1 cellular context compared by ENCODE assay signal in the genomic region with DNA sequence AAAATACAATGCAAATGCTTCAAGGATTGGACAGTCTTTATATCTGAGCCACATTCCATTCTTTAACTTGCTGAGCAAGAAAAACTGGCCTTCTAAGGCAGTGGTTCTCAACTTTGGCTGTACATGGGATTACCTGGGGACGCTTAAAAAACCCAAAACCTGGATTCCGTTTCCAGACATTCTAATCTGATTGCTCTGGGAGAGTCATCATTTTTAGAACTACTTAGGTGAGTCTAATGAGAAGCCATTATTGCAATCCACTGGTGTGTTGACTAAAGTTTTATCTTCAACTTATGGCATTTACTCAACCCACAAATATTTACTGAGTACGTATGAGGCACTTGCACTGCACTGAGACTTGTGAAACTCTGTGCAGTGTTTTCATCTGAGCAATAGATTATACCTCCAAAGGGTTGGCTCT.
TF ChIP-seq lines count a peak whose summit lies in the region.

No MANE protein-coding gene starts in this region.

TF ChIP-seq in GM23338, 12 proteins besides CTCF, POLR2A, EP300 and RAD21 (continued from another document):
- TF ChIP-seq JUNB (IDR thresholded peaks at IDR 0.05; ENCODE audit: unreplicated experiment) (no peak), CREB1 (CRISPR knock-in tag; IDR thresholded peaks at IDR 0.05; ENCODE audit: low read depth) (no peak), ZNF331 (CRISPR knock-in tag; IDR thresholded peaks at IDR 0.05; ENCODE audit: low read depth) (no peak), EZH2 (IDR thresholded peaks at IDR 0.05; ENCODE audit: low read depth, unreplicated experiment) (no peak), NANOG (IDR thresholded peaks at IDR 0.05; ENCODE audit: borderline replicate concordance) (no peak)
- TF ChIP-seq, protein P1, sequence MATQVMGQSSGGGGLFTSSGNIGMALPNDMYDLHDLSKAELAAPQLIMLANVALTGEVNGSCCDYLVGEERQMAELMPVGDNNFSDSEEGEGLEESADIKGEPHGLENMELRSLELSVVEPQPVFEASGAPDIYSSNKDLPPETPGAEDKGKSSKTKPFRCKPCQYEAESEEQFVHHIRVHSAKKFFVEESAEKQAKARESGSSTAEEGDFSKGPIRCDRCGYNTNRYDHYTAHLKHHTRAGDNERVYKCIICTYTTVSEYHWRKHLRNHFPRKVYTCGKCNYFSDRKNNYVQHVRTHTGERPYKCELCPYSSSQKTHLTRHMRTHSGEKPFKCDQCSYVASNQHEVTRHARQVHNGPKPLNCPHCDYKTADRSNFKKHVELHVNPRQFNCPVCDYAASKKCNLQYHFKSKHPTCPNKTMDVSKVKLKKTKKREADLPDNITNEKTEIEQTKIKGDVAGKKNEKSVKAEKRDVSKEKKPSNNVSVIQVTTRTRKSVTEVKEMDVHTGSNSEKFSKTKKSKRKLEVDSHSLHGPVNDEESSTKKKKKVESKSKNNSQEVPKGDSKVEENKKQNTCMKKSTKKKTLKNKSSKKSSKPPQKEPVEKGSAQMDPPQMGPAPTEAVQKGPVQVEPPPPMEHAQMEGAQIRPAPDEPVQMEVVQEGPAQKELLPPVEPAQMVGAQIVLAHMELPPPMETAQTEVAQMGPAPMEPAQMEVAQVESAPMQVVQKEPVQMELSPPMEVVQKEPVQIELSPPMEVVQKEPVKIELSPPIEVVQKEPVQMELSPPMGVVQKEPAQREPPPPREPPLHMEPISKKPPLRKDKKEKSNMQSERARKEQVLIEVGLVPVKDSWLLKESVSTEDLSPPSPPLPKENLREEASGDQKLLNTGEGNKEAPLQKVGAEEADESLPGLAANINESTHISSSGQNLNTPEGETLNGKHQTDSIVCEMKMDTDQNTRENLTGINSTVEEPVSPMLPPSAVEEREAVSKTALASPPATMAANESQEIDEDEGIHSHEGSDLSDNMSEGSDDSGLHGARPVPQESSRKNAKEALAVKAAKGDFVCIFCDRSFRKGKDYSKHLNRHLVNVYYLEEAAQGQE (IDR thresholded peaks at IDR 0.05; ENCODE audit: unreplicated experiment): no peak
- TF ChIP-seq, protein P2, sequence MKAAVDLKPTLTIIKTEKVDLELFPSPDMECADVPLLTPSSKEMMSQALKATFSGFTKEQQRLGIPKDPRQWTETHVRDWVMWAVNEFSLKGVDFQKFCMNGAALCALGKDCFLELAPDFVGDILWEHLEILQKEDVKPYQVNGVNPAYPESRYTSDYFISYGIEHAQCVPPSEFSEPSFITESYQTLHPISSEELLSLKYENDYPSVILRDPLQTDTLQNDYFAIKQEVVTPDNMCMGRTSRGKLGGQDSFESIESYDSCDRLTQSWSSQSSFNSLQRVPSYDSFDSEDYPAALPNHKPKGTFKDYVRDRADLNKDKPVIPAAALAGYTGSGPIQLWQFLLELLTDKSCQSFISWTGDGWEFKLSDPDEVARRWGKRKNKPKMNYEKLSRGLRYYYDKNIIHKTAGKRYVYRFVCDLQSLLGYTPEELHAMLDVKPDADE (IDR thresholded peaks at IDR 0.05): no peak
